25 cellular contexts compared by ENCODE assay signal in genomic region chr19:32415246-32415645, GRCh38.
"Had no signal": no experiment of that assay in that cellular context is flagged by ENCODE, and none has a peak within 500 bp of the region (broad histone marks: within the 10 kb centered on the region; RNA-seq: fewer than 3 reads in every experiment).

No MANE protein-coding gene starts in this region.

- ATAC-seq: activated CD4-positive, CD25-positive, alpha-beta regulatory T cell treated with anti-CD3 and anti-CD28 coated beads, Interleukin-2, amount 50 U/mL, for 24 hours; effector memory CD8-positive, alpha-beta T cell; heart right ventricle; lower lobe of right lung; naive thymus-derived CD4-positive, alpha-beta T cell; right cardiac atrium; T-helper 17 cell had no signal

- H3K4me1 ChIP-seq: adrenal gland, ascending aorta, heart right ventricle, lower lobe of right lung, tibial nerve had no signal

- H3K27me3 ChIP-seq: adrenal gland, ascending aorta, brain microvascular endothelial cell, heart right ventricle, spleen, tibial nerve had no signal

- H3K4me3 Mint-ChIP-seq: activated naive CD4-positive, alpha-beta T cell treated with anti-CD3 and anti-CD28 coated beads for 36 hours; activated naive CD8-positive, alpha-beta T cell treated with anti-CD3 and anti-CD28 coated beads for 36 hours; activated T-helper 1 cell treated with anti-CD3 and anti-CD28 coated beads, Interleukin-12 subunit alpha, Interleukin-12 subunit beta, Interleukin-2, Interleukin-4 antibody, amounts not matched to agents 30 ng/mL and 10 ng/mL and 1 ng/mL, durations not matched to agents 14 hours and 24 hours and 36 hours; effector memory CD8-positive, alpha-beta T cell; naive thymus-derived CD4-positive, alpha-beta T cell; neural crest cell; T-helper 17 cell had no signal

- H3K4me3 ChIP-seq: adrenal gland, ascending aorta, heart right ventricle, lower lobe of right lung, spleen, tibial nerve had no signal

- H3K27me3 Mint-ChIP-seq: activated naive CD8-positive, alpha-beta T cell treated with anti-CD3 and anti-CD28 coated beads for 36 hours; effector memory CD8-positive, alpha-beta T cell; naive thymus-derived CD4-positive, alpha-beta T cell; T-helper 17 cell had no signal

- H2AFZ ChIP-seq: parathyroid adenoma had no signal

- H3K79me2 ChIP-seq: parathyroid adenoma had no signal

- DNase-seq: activated CD4-positive, alpha-beta T cell treated with anti-CD3 and anti-CD28 coated beads for 48 hours; activated CD4-positive, alpha-beta T cell treated with anti-CD3 and anti-CD28 coated beads, Interleukin-2, amount 50 U/mL, for 48 hours; activated CD8-positive, alpha-beta memory T cell treated with anti-CD3 and anti-CD28 coated beads for 24 hours; activated effector memory CD4-positive, alpha-beta T cell treated with anti-CD3 and anti-CD28 coated beads, Interleukin-2, amount 50 U/mL, for 16 hours; activated naive CD4-positive, alpha-beta T cell treated with anti-CD3 and anti-CD28 coated beads for 36 hours; activated naive CD8-positive, alpha-beta T cell treated with anti-CD3 and anti-CD28 coated beads for 36 hours; adrenal gland; brain microvascular endothelial cell; cortex of kidney; effector memory CD8-positive, alpha-beta T cell; heart right ventricle; lower lobe of right lung; naive thymus-derived CD4-positive, alpha-beta T cell; right cardiac atrium; spleen; stimulated activated naive CD4-positive, alpha-beta T cell; T-helper 17 cell; T1000; WERI-Rb-1 had no signal

- H3K9me3 ChIP-seq: adrenal gland, ascending aorta, heart right ventricle, lower lobe of right lung, spleen, tibial nerve had no signal

- H3K4me1 Mint-ChIP-seq: T-helper 17 cell had no signal

- H3K9me3 Mint-ChIP-seq: activated naive CD4-positive, alpha-beta T cell treated with anti-CD3 and anti-CD28 coated beads for 36 hours; activated naive CD8-positive, alpha-beta T cell treated with anti-CD3 and anti-CD28 coated beads for 36 hours; activated T-helper 1 cell treated with anti-CD3 and anti-CD28 coated beads, Interleukin-12 subunit alpha, Interleukin-12 subunit beta, Interleukin-2, Interleukin-4 antibody, amounts not matched to agents 30 ng/mL and 10 ng/mL and 1 ng/mL, durations not matched to agents 14 hours and 24 hours and 36 hours; effector memory CD8-positive, alpha-beta T cell; naive thymus-derived CD4-positive, alpha-beta T cell; neural crest cell had no signal

- H3K27ac ChIP-seq: adrenal gland, ascending aorta, brain microvascular endothelial cell, heart right ventricle, lower lobe of right lung, parathyroid adenoma, tibial nerve, WERI-Rb-1 had no signal

- H3K27ac Mint-ChIP-seq: activated naive CD4-positive, alpha-beta T cell treated with anti-CD3 and anti-CD28 coated beads for 36 hours; activated naive CD8-positive, alpha-beta T cell treated with anti-CD3 and anti-CD28 coated beads for 36 hours; activated T-helper 1 cell treated with anti-CD3 and anti-CD28 coated beads, Interleukin-12 subunit alpha, Interleukin-12 subunit beta, Interleukin-2, Interleukin-4 antibody, amounts not matched to agents 30 ng/mL and 10 ng/mL and 1 ng/mL, durations not matched to agents 14 hours and 24 hours and 36 hours; effector memory CD8-positive, alpha-beta T cell; T-helper 17 cell had no signal

- H3K9ac ChIP-seq: parathyroid adenoma had no signal
